8 cellular contexts compared by ENCODE assay signal in the genomic region with DNA sequence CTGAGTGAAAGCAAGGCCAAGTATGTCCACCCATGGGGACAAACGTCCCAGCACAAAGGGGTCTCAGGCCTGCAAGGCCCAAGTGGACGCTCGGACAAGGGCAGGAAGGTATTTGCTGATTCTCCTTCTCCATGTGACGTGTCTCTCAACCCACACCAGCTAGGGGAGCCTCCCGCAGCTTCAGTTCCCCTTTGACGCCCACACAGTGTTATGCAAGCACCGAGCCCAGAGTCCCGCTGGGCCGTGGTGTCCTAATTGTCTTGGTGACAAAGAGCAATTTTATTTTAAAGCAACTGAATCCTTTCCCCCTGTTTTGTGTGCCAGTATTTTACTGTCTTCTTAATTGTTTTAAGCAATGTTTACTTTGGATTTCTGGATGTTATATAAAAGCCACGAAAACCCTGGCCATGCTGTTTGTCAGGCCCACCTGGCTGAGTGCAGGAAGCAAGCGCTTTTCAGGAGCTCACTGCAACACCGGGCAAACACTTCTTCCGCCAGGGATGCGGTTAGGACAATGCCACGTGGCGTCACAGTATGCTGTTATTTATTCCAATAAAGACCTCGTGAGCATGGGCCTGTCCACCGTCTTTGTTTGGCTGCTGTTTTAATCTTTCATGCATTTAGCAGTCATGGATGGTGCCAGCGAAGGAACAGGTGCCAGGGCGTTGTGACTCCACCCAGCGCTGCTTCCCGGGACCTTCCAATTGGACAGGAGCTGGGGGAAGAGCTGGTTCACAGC. TPM values are rescaled to one million over a fixed set of nuclear protein-coding genes. Genes with fewer than 3 reads are reported as not detected.
DNase-seq lines count a peak whose midpoint lies in the region; ATAC-seq and TF ChIP-seq lines count a peak whose summit lies in the region.

No MANE protein-coding gene starts in this region.

- H3K4me3 ChIP-seq in aorta (ENCODE audit: low read length in 2 of 2), result no peak overlapping the region

- H3K27me3 ChIP-seq in aorta (ENCODE audit: control insufficient read depth in 1 of 2, insufficient read depth in 2 of 2, low read length in 1 of 2), result no peaks in the 10 kb centered on the region

- ATAC-seq in HG02852 (IDR thresholded peaks at IDR 0.05; ENCODE audit: unreplicated experiment), result peak; percentile 65
- peak; percentile 58 for ATAC-seq in aorta (ENCODE audit: low FRiP score)
- no peak for ATAC-seq in GM21390 (IDR thresholded peaks at IDR 0.05; ENCODE audit: unreplicated experiment)

- DNase-seq in G401 (ENCODE audit: low spot score) (peak; percentile 33), OCI-M1 (lab: John Stamatoyannopoulos, UW) (peak; percentile 13), iPS-NIHi7 (ENCODE audit: extremely low spot score) (peak; percentile 53), aorta (peak; percentile 82 to 90), mesothelial cell of epicardium (ENCODE audit: low spot score in 2 of 2, unreplicated experiment in 2 of 2) (no peak), epidermal melanocyte (ENCODE audit: insufficient read length, low spot score) (no peak)

- no peaks in the 10 kb centered on the region for H3K4me1 ChIP-seq in aorta (ENCODE audit: control insufficient read depth in 1 of 2, insufficient read depth in 2 of 2, low read length in 2 of 2)

- no peaks in the 10 kb centered on the region for H3K36me3 ChIP-seq in aorta (ENCODE audit: control insufficient read depth in 1 of 2, insufficient read depth in 2 of 2, low read length in 1 of 2)

- in situ Hi-C loops in G401 (cut with HindIII; ENCODE audit: low sequenced_read_pairs), result no loop called here

- no peak overlapping the region for H3K4me3 Mint-ChIP-seq in mesothelial cell of epicardium

- H3K27me3 Mint-ChIP-seq in mesothelial cell of epicardium (ENCODE audit: low read depth), result peaks cover 2% of the 10 kb centered on the region

- H3K27ac ChIP-seq in aorta (ENCODE audit: low read depth in 1 of 2, low read length in 2 of 2), result no peak overlapping the region

- H3K9me3 Mint-ChIP-seq in mesothelial cell of epicardium, result no peaks in the 10 kb centered on the region

- TF ChIP-seq CTCF in mesothelial cell of epicardium (IDR thresholded peaks at IDR 0.05; ENCODE audit: unreplicated experiment), result no peak

- peaks cover 2% of the 10 kb centered on the region for H3K4me1 Mint-ChIP-seq in mesothelial cell of epicardium

- intact Hi-C loops in aorta (cut with DNase I), result no loop called here

- no peak overlapping the region for H3K27ac Mint-ChIP-seq in mesothelial cell of epicardium

- no peaks in the 10 kb centered on the region for H3K9me3 ChIP-seq in aorta (ENCODE audit: control insufficient read depth, low read length)

- no peaks in the 10 kb centered on the region for H3K36me3 Mint-ChIP-seq in mesothelial cell of epicardium

- 87 to 89% methylated on average over 22 of the region's 22 CpGs for WGBS in aorta, 2 donors

RNA-seq across cellular contexts. Expression of a gene that starts 8.2 kb away (rescaled TPM):
- not detected in 2 replicates for total RNA-seq in G401 (2014; rRNA removed; shearing (Covaris generic))
- total RNA-seq in aorta (10 to 100 TPM; 15.2 to 29.7 TPM), mesothelial cell of epicardium (0.53 to 1.0 TPM (median 0.66 TPM) in 3 replicates)
- 10 to 100 TPM in 1 of 2 donors, 1 to 10 TPM in 1; 3.5 to 17.5 TPM for polyA plus RNA-seq in aorta

Comparison
In these comparisons a context has a peak if more than half of its experiments do, and no peak if none do; other contexts are left out.
1. DNase-seq: peak in G401 (single experiment), OCI-M1 (single experiment), iPS-NIHi7 (single experiment) and aorta (2 of 2); none in mesothelial cell of epicardium (0 of 2) and epidermal melanocyte (single experiment).